ENCODE assay signal across 9 cellular contexts in the genomic region with DNA sequence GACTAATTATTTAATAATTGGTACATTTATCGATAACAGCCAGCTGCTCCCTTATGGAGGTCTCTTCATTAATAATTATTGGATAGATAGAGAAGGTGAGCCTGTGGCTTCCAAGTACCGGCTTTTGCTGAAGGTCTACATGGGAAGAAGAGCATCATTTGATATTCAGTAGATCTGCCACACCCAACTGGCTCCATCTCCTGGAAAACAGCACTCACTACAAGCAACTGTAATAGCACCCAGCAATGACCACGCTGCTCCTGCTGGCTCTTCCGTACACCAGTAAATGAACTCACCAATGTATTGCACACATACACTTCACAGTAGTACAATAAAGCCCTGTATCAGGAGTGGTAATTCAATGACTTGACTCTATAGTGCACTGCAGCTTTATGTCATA. TPM values are rescaled to one million over a fixed set of nuclear protein-coding genes. Genes with fewer than 3 reads are reported as not detected.
DNase-seq lines count a peak whose midpoint lies in the region; ATAC-seq, FAIRE-seq and TF ChIP-seq lines count a peak whose summit lies in the region.
"Had no signal": no experiment of that assay in that cellular context is flagged by ENCODE, and none has a peak within 500 bp of the region (broad histone marks: within the 10 kb centered on the region; RNA-seq: fewer than 3 reads in every experiment).

No MANE protein-coding gene starts in this region.

- POLR2A ChIA-PET in HepG2 (lab: Yijun Ruan, JAX) = no interaction called here

- FAIRE-seq in HepG2 (lab: Jason Lieb, UNC) = peak; percentile 96
- FAIRE-seq: A204.1 had no signal

- ATAC-seq in HepG2 = peak; percentile 90
- ATAC-seq in HG02973 (IDR thresholded peaks at IDR 0.05; ENCODE audit: unreplicated experiment) = no peak
- no peak for ATAC-seq in HG03159 (IDR thresholded peaks at IDR 0.05; ENCODE audit: unreplicated experiment)

- no peak for TF ChIP-seq POLR2A in HepG2 (IDR thresholded peaks at IDR 0.05; ENCODE audit: insufficient read depth in 1 of 2, low read depth in 2 of 2, low read length in 2 of 2)

- H3K9ac ChIP-seq in Karpas-422 (ENCODE audit: low read length) (no peak overlapping the region), HepG2 (ENCODE audit: insufficient read depth, low read depth, low read length) (no peak overlapping the region)

- TF ChIP-seq CTCF in WERI-Rb-1 (IDR thresholded peaks at IDR 0.05; ENCODE audit: low read depth, low read length) (peak; percentile 75), HepG2 (CRISPR knock-in tag; IDR thresholded peaks at IDR 0.05) (peak; percentile 83)

- H3K9me3 ChIP-seq in Karpas-422 (ENCODE audit: low read length) (no peaks in the 10 kb centered on the region), WERI-Rb-1 (ENCODE audit: severe bottlenecking) (no peaks in the 10 kb centered on the region), HepG2 (ENCODE audit: low read length) (no peaks in the 10 kb centered on the region)

- no peaks in the 10 kb centered on the region for H3K9me2 ChIP-seq in Karpas-422 (replicated peaks; ENCODE audit: insufficient read depth, low read length)

- no peak overlapping the region for H3K4me2 ChIP-seq in Karpas-422 (ENCODE audit: low read depth, low read length, poor library complexity, severe bottlenecking)
- H3K4me2 ChIP-seq in HepG2 (ENCODE audit: low read depth, low read length) = no peak overlapping the region

- no TSS peak for BruUV-seq in HepG2 (replicated peaks; lab: Mats Ljungman, UMichigan)

- CTCF ChIA-PET in HepG2 (lab: Yijun Ruan, JAX; ENCODE audit: low intra/inter-chr PET ratio, low total read pairs) = interaction anchor here (0.9 to 1.7 kb wide), 7 partner anchors 19 to 233 kb away, joined by 3 to 8 read pairs (median 4); a partner anchor contains a TSS

- in situ Hi-C loops in HepG2 (cut with HindIII; ENCODE audit: extremely low pct_ligation_motif_present, low pct_unique_long_range_greater_than_20kb) = no loop called here

- no peaks in the 10 kb centered on the region for H3K4me1 ChIP-seq in Karpas-422 (ENCODE audit: low read length)
- H3K4me1 ChIP-seq in HepG2 (ENCODE audit: insufficient read depth, low read length) = no peaks in the 10 kb centered on the region

- no peak overlapping the region for H3K4me3 ChIP-seq in Karpas-422 (ENCODE audit: low read length)
- H3K4me3 ChIP-seq in WERI-Rb-1 (ENCODE audit: low read depth, low read length) = no peak overlapping the region
- no peak overlapping the region for H3K4me3 ChIP-seq in HepG2 (replicated peaks in 1 of 3; ENCODE audit: insufficient read depth in 1 of 3, low read depth in 2 of 3, low read length in 3 of 3)

- TF ChIP-seq EP300 in HepG2 (IDR thresholded peaks at IDR 0.05; ENCODE audit: low read depth in 2 of 2, low read length in 2 of 2) = no peak
- TF ChIP-seq EP300 in HepG2 (CRISPR knock-in tag; IDR thresholded peaks at IDR 0.05; ENCODE audit: borderline replicate concordance) = no peak

- intact Hi-C loops in HepG2 (cut with micrococcal nuclease; ENCODE audit: unreplicated experiment) = loop anchor here (1.0 to 2.0 kb wide), 3 partner anchors 21 to 80 kb away; no protein-coding TSS in a partner anchor

- WGBS in HepG2 (ENCODE audit: low lambda C conversion rate) = 65% methylated on average over 4 of the region's 4 CpGs

- H4K20me1 ChIP-seq in Karpas-422 (ENCODE audit: insufficient read depth, low read depth, low read length) (no peaks in the 10 kb centered on the region), HepG2 (ENCODE audit: insufficient read depth, low read length) (peaks cover 4% of the 10 kb centered on the region; the same call in 1 of the 2 replicates)

- H3K27ac ChIP-seq in Karpas-422 (ENCODE audit: low read length) = no peak overlapping the region
- H3K27ac ChIP-seq in WERI-Rb-1 = no peak overlapping the region
- H3K27ac ChIP-seq in HepG2 (ENCODE audit: extremely low read length, insufficient read depth, low read length) = no peak overlapping the region

- H3K27me3 ChIP-seq in Karpas-422 (ENCODE audit: low read length) = no peaks in the 10 kb centered on the region
- no peaks in the 10 kb centered on the region for H3K27me3 ChIP-seq in WERI-Rb-1 (ENCODE audit: insufficient read depth, low read depth, severe bottlenecking)
- no peaks in the 10 kb centered on the region for H3K27me3 ChIP-seq in HepG2 (ENCODE audit: control insufficient read depth in 1 of 2, insufficient read depth in 2 of 2, low read length in 2 of 2)

- H2AFZ ChIP-seq in Karpas-422 (ENCODE audit: low read length) (0 out of 2 replicates have a peak overlapping the region, but pooled peaks have one; percentile 1), HepG2 (ENCODE audit: low read length) (no peak overlapping the region)

- 0 out of 2 replicates have a peak, but pooled peaks cover 5% of the 10 kb centered on the region for H3K36me3 ChIP-seq in Karpas-422 (ENCODE audit: insufficient read depth, low read length)
- peaks cover 18% of the 10 kb centered on the region for H3K36me3 ChIP-seq in WERI-Rb-1
- H3K36me3 ChIP-seq in HepG2 (replicated peaks in 1 of 2; ENCODE audit: control insufficient read depth in 1 of 2, insufficient read depth in 2 of 2, low read length in 2 of 2) = peaks cover 6 to 27% of the 10 kb centered on the region in 2 experiments; a peak in 3 of 5 replicates

- no peaks in the 10 kb centered on the region for H3K79me2 ChIP-seq in Karpas-422 (ENCODE audit: low read length)
- no peaks in the 10 kb centered on the region for H3K79me2 ChIP-seq in HepG2 (ENCODE audit: insufficient read depth, low read length)

- peak; percentile 78 for TF ChIP-seq RAD21 in HepG2 (CRISPR knock-in tag; IDR thresholded peaks at IDR 0.05)

- DNase-seq in NCI-H1092 treated with DMSO at 0.1 percent for 48 hours (lab: John Stamatoyannopoulos, UW) (peak; percentile 14), NCI-H1092 (lab: John Stamatoyannopoulos, UW) (no peak), Karpas-422 (peak; percentile 67), WERI-Rb-1 (peak; percentile 32), HepG2 (ENCODE audit: low spot score) (peak; percentile 67), NCI-H1930 (lab: John Stamatoyannopoulos, UW) (no peak)

TF ChIP-seq in HepG2, 621 proteins besides CTCF, POLR2A, EP300 and RAD21 (continues in another document):
- TF ChIP-seq, protein P1, sequence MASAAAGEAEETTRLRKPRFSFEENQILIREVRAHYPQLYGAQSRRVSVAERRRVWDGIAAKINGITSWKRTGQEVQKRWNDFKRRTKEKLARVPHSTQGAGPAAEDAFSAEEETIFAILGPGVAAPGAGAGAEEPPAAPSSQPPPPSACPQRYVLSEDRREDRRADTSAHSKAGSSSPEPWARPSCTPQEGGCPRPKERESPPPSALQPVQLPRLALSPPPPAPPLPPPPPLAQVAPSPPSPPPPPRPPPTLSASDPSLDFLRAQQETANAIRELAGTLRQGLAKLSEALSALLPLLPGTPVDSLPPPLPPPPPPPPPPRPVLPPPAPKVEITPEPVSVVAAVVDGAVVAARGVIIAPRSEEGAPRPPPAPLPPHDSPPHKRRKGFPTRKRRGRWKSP (CRISPR knock-in tag; IDR thresholded peaks at IDR 0.05) = 0 out of 2 replicates have a peak, but pooled peaks have one; percentile 31
- TF ChIP-seq POLR2G (IDR thresholded peaks at IDR 0.05; ENCODE audit: low read depth, low read length) (no peak), ESRRA (CRISPR knock-in tag; IDR thresholded peaks at IDR 0.05; ENCODE audit: low read depth) (no peak), CEBPG (CRISPR knock-in tag; IDR thresholded peaks at IDR 0.05) (no peak), PHB2 (IDR thresholded peaks at IDR 0.05; ENCODE audit: partially characterized antibody) (no peak), ZBTB42 (CRISPR knock-in tag; IDR thresholded peaks at IDR 0.05) (no peak), JDP2 (CRISPR knock-in tag; IDR thresholded peaks at IDR 0.05; ENCODE audit: borderline replicate concordance) (no peak), RFXANK (CRISPR knock-in tag; IDR thresholded peaks at IDR 0.05) (no peak), SP4 (CRISPR knock-in tag; IDR thresholded peaks at IDR 0.05) (no peak)
- TF ChIP-seq, protein P2, sequence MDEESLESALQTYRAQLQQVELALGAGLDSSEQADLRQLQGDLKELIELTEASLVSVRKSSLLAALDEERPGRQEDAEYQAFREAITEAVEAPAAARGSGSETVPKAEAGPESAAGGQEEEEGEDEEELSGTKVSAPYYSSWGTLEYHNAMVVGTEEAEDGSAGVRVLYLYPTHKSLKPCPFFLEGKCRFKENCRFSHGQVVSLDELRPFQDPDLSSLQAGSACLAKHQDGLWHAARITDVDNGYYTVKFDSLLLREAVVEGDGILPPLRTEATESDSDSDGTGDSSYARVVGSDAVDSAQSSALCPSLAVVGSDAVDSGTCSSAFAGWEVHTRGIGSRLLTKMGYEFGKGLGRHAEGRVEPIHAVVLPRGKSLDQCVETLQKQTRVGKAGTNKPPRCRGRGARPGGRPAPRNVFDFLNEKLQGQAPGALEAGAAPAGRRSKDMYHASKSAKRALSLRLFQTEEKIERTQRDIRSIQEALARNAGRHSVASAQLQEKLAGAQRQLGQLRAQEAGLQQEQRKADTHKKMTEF (CRISPR knock-in tag; IDR thresholded peaks at IDR 0.05) = no peak

RNA-seq across cellular contexts. Expression of a gene that starts 19.5 kb away (rescaled TPM):
- not detected in 2 replicates for total RNA-seq in Karpas-422 (2014; rRNA removed; shearing (Covaris generic); ENCODE audit: low replicate concordance)
- total RNA-seq in HepG2 (2016; rRNA removed; fragmentation: Illumina TruSeq; extraction: Trizol) = 3.6 and 5.6 TPM in 2 replicates
- total RNA-seq in HepG2 (2016; cell fraction: cytosol; rRNA removed; fragmentation: Illumina TruSeq; extraction: Trizol; ENCODE audit: low read depth) = 0.88 and 0.91 TPM in 2 replicates
- total RNA-seq in HepG2 (2016; cell fraction: insoluble cytoplasmic fraction; rRNA removed; fragmentation: Illumina TruSeq; extraction: Trizol) = 3.1 and 5.2 TPM in 2 replicates
- total RNA-seq in HepG2 (2016; cell fraction: membrane; rRNA removed; fragmentation: Illumina TruSeq; extraction: Trizol) = 1.8 and 2.1 TPM in 2 replicates
- total RNA-seq in HepG2 (2016; cell fraction: nucleus; rRNA removed; fragmentation: Illumina TruSeq; extraction: Trizol) = 5.3 and 5.6 TPM in 2 replicates
- 4.8 and 5.0 TPM in 2 replicates for polyA plus RNA-seq in HepG2 (2011; rRNA removed)
- polyA plus RNA-seq in HepG2 (2011; cell fraction: cytosol; rRNA removed) = 4.8 and 5.7 TPM in 2 replicates
- 4.2 TPM in 2 replicates for polyA plus RNA-seq in HepG2 (2011; cell fraction: nucleus; rRNA removed)
- polyA plus RNA-seq in HepG2 (2012) = 5.5 and 6.5 TPM in 2 replicates
- polyA plus RNA-seq in HepG2 (2016; cell fraction: cytosol; fragmentation: Illumina TruSeq; extraction: Trizol; ENCODE audit: low read depth) = 0.61 and 0.77 TPM in 2 replicates
- 4.0 and 4.4 TPM in 2 replicates for polyA plus RNA-seq in HepG2 (2016; cell fraction: insoluble cytoplasmic fraction; fragmentation: Illumina TruSeq; extraction: Trizol; ENCODE audit: low read depth)
- polyA plus RNA-seq in HepG2 (2016; cell fraction: membrane; fragmentation: Illumina TruSeq; extraction: Trizol; ENCODE audit: low read depth) = 1.1 and 1.4 TPM in 2 replicates
- 9.4 and 10.1 TPM in 2 replicates for polyA plus RNA-seq in HepG2 (2016; cell fraction: nucleus; fragmentation: Illumina TruSeq; extraction: Trizol; ENCODE audit: insufficient read depth, low read depth)
- polyA minus RNA-seq in HepG2 (2011; rRNA and poly(A)+ RNA removed; ENCODE audit: low replicate concordance) = 10.3 TPM in 1 of 2 replicates, not detected in the other
- 2.8 and 3.6 TPM in 2 replicates for polyA minus RNA-seq in HepG2 (2011; cell fraction: cytosol; rRNA and poly(A)+ RNA removed)
- polyA minus RNA-seq in HepG2 (2011; cell fraction: nucleus; rRNA and poly(A)+ RNA removed) = 6.2 and 7.7 TPM in 2 replicates

Comparison
In these comparisons a context has a peak if more than half of its experiments do, and no peak if none do; other contexts are left out.
1. DNase-seq: peak in NCI-H1092 treated with DMSO at 0.1 percent for 48 hours (single experiment), Karpas-422 (single experiment), WERI-Rb-1 (single experiment) and HepG2 (single experiment); none in NCI-H1092 (single experiment) and NCI-H1930 (0 of 2).